Comparison of ENCODE assay signal across 7 cellular contexts in genomic region chr1:154324669-154325582, GRCh38. TPM values are rescaled to one million over a fixed set of nuclear protein-coding genes. Genes with fewer than 3 reads are reported as not detected.
DNase-seq lines count a peak whose midpoint lies in the region; ATAC-seq and TF ChIP-seq lines count a peak whose summit lies in the region.

ATP8B2 (plus strand) TSS chr1:154325525; CDS start chr1:154328142, 2,617 bp downstream.

- H3K4me1 Mint-ChIP-seq in IgD-negative memory B cell = peaks cover 12 to 29% (median 27%) of the 10 kb centered on the region in 3 donors
- peaks cover 37% of the 10 kb centered on the region for H3K4me1 Mint-ChIP-seq in activated T-cell treated with anti-CD3 and anti-CD28 coated beads, Interleukin-2, amount 50 U/mL, for 4 hours (ENCODE audit: low read depth)

- peak in 1 of 2 experiments; percentile 60 for DNase-seq in PC-9
- peak; percentile 71 for DNase-seq in activated T-cell treated with anti-CD3 and anti-CD28 coated beads, Interleukin-2, amount 50 U/mL, for 4 hours
- peak; percentile 61 for DNase-seq in stimulated activated CD8-positive, alpha-beta memory T cell treated with anti-CD3 and anti-CD28 coated beads, Interleukin-7, amount 100 ng/mL, for 24 hours (ENCODE audit: low read depth)

- no peaks in the 10 kb centered on the region for H3K9me2 ChIP-seq in PC-9 (ENCODE audit: insufficient read depth)

- no peaks in the 10 kb centered on the region for H3K79me2 ChIP-seq in PC-9 (ENCODE audit: low read depth)

- ATAC-seq in GM18867 (IDR thresholded peaks at IDR 0.05; ENCODE audit: unreplicated experiment) (peak; percentile 50), esophagus mucosa (peak; percentile 65)
- ATAC-seq in activated T-cell treated with anti-CD3 and anti-CD28 coated beads, Interleukin-2, amount 50 U/mL, for 4 hours = peak; percentile 54 to 55

- TF ChIP-seq CTCF in PC-9 (conservative IDR thresholded peaks at IDR 0.05) = peak; percentile 80

- H3K4me1 ChIP-seq in PC-9 (replicated peaks; ENCODE audit: insufficient read depth) = no peaks in the 10 kb centered on the region
- peaks cover 18 to 35% of the 10 kb centered on the region in 2 donors for H3K4me1 ChIP-seq in muscle layer of duodenum (ENCODE audit: control insufficient read depth in 1 of 2, insufficient read depth in 2 of 2, low read length in 2 of 2)

- H3K4me2 ChIP-seq in PC-9 = no peak within 1 kb of the TSS

- H3K27ac Mint-ChIP-seq in IgD-negative memory B cell = peak within 1 kb of the TSS; percentile 83 to 97 (median 88)

- H3K27me3 ChIP-seq in PC-9 (ENCODE audit: insufficient read depth, low read depth) = peaks cover 57% of the 10 kb centered on the region
- H3K27me3 ChIP-seq in muscle layer of duodenum (ENCODE audit: low read depth, low read length) = peaks cover 6% of the 10 kb centered on the region

- H3F3A ChIP-seq in PC-9 (ENCODE audit: insufficient read depth, low read depth) = no peaks in the 10 kb centered on the region

- peaks cover 3% of the 10 kb centered on the region for H3K27me3 Mint-ChIP-seq in IgD-negative memory B cell
- H3K27me3 Mint-ChIP-seq in activated T-cell treated with anti-CD3 and anti-CD28 coated beads, Interleukin-2, amount 50 U/mL, for 4 hours (ENCODE audit: low read depth) = peaks cover 3% of the 10 kb centered on the region

- POLR2A ChIA-PET in PC-9 (lab: Charles Lee; ENCODE audit: unreplicated experiment) = interaction anchor here (0.8 to 1.0 kb wide), 2 partner anchors 188 to 516 kb away, joined by 7 read pairs; no protein-coding TSS in a partner anchor

- H2AFZ ChIP-seq in PC-9 = no peak within 1 kb of the TSS

- intact Hi-C loops in PC-9 (cut with micrococcal nuclease; ENCODE audit: unreplicated experiment) = loop anchor here (1.0 kb wide), 1 partner anchor 80 kb away; the partner anchor contains the start of gene IL6R

- no peaks in the 10 kb centered on the region for H3K9me3 Mint-ChIP-seq in IgD-negative memory B cell
- no peaks in the 10 kb centered on the region for H3K9me3 Mint-ChIP-seq in activated T-cell treated with anti-CD3 and anti-CD28 coated beads, Interleukin-2, amount 50 U/mL, for 4 hours

- BruUV-seq in PC-9 (replicated peaks; lab: Mats Ljungman, UMichigan) = no TSS peak

- H3K27ac ChIP-seq in PC-9 (no peak within 1 kb of the TSS), muscle layer of duodenum (ENCODE audit: low read length) (peak within 1 kb of the TSS; percentile 92)

- H3K36me3 ChIP-seq in PC-9 (ENCODE audit: low read depth) = no peaks in the 10 kb centered on the region
- peaks cover 0 to 9% of the 10 kb centered on the region in 2 donors for H3K36me3 ChIP-seq in muscle layer of duodenum (ENCODE audit: control insufficient read depth in 1 of 2, insufficient read depth in 2 of 2, low read length in 2 of 2)

- H3K36me3 Mint-ChIP-seq in IgD-negative memory B cell = peaks cover 2% of the 10 kb centered on the region
- H3K36me3 Mint-ChIP-seq in activated T-cell treated with anti-CD3 and anti-CD28 coated beads, Interleukin-2, amount 50 U/mL, for 4 hours (ENCODE audit: insufficient read depth) = no peaks in the 10 kb centered on the region

- no peaks in the 10 kb centered on the region for H4K20me1 ChIP-seq in PC-9 (ENCODE audit: insufficient read depth)

- CTCF ChIA-PET in PC-9 (lab: Charles Lee) = interaction anchor here (0.5 kb wide), 1 partner anchor 50 kb away, joined by 5 read pairs; no protein-coding TSS in a partner anchor

- peak within 1 kb of the TSS; percentile 88 to 97 (median 94) for H3K4me3 Mint-ChIP-seq in IgD-negative memory B cell
- peak within 1 kb of the TSS; percentile 91 for H3K4me3 Mint-ChIP-seq in activated T-cell treated with anti-CD3 and anti-CD28 coated beads, Interleukin-2, amount 50 U/mL, for 4 hours

- H3K9me3 ChIP-seq in PC-9 (ENCODE audit: insufficient read depth, low read depth) = no peaks in the 10 kb centered on the region
- no peaks in the 10 kb centered on the region for H3K9me3 ChIP-seq in muscle layer of duodenum (ENCODE audit: control insufficient read depth in 1 of 2, low read length in 2 of 2)

- H3K4me3 ChIP-seq in PC-9 (no peak within 1 kb of the TSS), muscle layer of duodenum (ENCODE audit: low read depth in 1 of 2, low read length in 2 of 2) (peak within 1 kb of the TSS; percentile 83 to 92)

RNA-seq across cellular contexts. Expression of gene ATP8B2, which starts in this region (rescaled TPM):
- 20.7 TPM for polyA plus RNA-seq in IgD-negative memory B cell
- total RNA-seq in PC-9 (2021) (0.07 and 1.4 TPM in 2 replicates), esophagus mucosa (3.7 TPM)
- total RNA-seq in activated T-cell treated with anti-CD3 and anti-CD28 coated beads, Interleukin-2, amount 50 U/mL, for 4 hours = 10 to 100 TPM; 73.1 to 74.9 (median 73.4) TPM

Comparison
In these comparisons a context has a peak if more than half of its experiments do, and no peak if none do; other contexts are left out.
1. RNA of gene ATP8B2 (total RNA-seq): 73.1 to 74.9 TPM in activated T-cell treated with anti-CD3 and anti-CD28 coated beads, Interleukin-2, amount 50 U/mL, for 4 hours; 3.7 TPM in esophagus mucosa (single experiment) and 0.07 to 1.4 TPM in PC-9; every median in the first group is over 10 times any median in the second.
2. Peak in every context shown above with its lines, with median percentiles within 50 percentile points of each other: ATAC-seq.